In the genomic region with DNA sequence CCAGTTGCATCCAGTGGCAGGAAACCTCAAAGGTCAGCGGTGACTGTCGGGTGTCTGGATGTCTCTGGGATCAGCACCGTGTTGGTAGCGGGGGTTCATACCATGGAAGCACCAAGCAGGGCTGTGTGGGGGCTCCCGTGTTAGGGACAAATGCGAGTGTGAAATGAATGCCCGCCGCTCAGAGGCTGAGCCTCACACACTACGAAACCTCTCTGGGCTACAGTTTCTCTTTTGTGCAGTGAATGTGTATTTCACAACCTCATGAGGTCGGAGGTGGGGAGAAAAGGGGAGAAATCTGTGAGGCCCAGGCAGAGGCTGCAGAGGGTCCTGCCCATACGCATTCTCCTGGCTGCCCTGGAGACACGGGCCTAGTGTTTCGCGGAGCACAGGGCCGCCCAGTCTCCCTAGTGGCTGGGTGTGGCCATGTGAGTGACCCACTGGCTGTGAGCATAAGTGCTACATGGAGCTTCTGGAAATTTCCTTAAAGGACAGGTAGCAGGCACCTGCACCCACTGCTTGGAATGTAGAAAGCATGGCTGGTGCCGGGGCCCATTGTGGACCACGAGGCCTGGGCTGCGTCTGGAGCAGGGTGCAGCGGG, we compare ENCODE assay signal across 17 cellular contexts.
DNase-seq lines count a peak whose midpoint lies in the region; ATAC-seq, FAIRE-seq and TF ChIP-seq lines count a peak whose summit lies in the region.
"Had no signal": no experiment of that assay in that cellular context is flagged by ENCODE, and none has a peak within 500 bp of the region (broad histone marks: within the 10 kb centered on the region; RNA-seq: fewer than 3 reads in every experiment).

No MANE protein-coding gene starts in this region.

- peak; percentile 18 for FAIRE-seq in bronchial epithelial cell (lab: Jason Lieb, UNC)

- H3K9ac ChIP-seq in mesenchymal stem cell (ENCODE audit: low read length) = peak overlapping the region; percentile 56

- H3K18ac ChIP-seq in mesenchymal stem cell (ENCODE audit: low read depth in 1 of 2, low read length in 2 of 2) = no peak overlapping the region

- no peaks in the 10 kb centered on the region for H3K9me3 ChIP-seq in mesenchymal stem cell (ENCODE audit: control insufficient read depth, low read length)
- no peaks in the 10 kb centered on the region for H3K9me3 ChIP-seq in suprapubic skin
- H3K9me3 ChIP-seq: esophagus muscularis mucosa, right lobe of liver had no signal

- H3K27me3 ChIP-seq in bronchial epithelial cell (ENCODE audit: control insufficient read depth, insufficient read depth, low read length) (no peaks in the 10 kb centered on the region), mesenchymal stem cell (ENCODE audit: control insufficient read depth in 1 of 2, insufficient read depth in 1 of 2, low read length in 2 of 2) (peaks cover 17 to 62% of the 10 kb centered on the region in 2 experiments), suprapubic skin (no peaks in the 10 kb centered on the region)
- H3K27me3 ChIP-seq: right lobe of liver had no signal

- H3K4ac ChIP-seq in mesenchymal stem cell (ENCODE audit: low read depth in 1 of 2, low read length in 2 of 2) = no peak overlapping the region

- no peaks in the 10 kb centered on the region for H3K4me1 Mint-ChIP-seq in activated CD8-positive, alpha-beta memory T cell treated with anti-CD3 and anti-CD28 coated beads, Interleukin-2, amount 10 ng/mL, durations not matched to agents 7 days and 5 days
- H3K4me1 Mint-ChIP-seq: naive thymus-derived CD8-positive, alpha-beta T cell; stimulated activated effector memory CD8-positive, alpha-beta T cell treated with anti-CD3 and anti-CD28 coated beads, Interleukin-12 subunit alpha, Interleukin-12 subunit beta, amount 100 ng/mL, for 72 hours had no signal

- no peak for ATAC-seq in activated CD8-positive, alpha-beta memory T cell treated with anti-CD3 and anti-CD28 coated beads, Interleukin-2, amount 10 ng/mL, durations not matched to agents 7 days and 5 days
- ATAC-seq in esophagus mucosa (no peak), HG03521 (IDR thresholded peaks at IDR 0.05; ENCODE audit: unreplicated experiment) (no peak)
- ATAC-seq: naive thymus-derived CD8-positive, alpha-beta T cell; stimulated activated effector memory CD8-positive, alpha-beta T cell treated with anti-CD3 and anti-CD28 coated beads, Interleukin-12 subunit alpha, Interleukin-12 subunit beta, amount 100 ng/mL, for 72 hours had no signal

- H3K4me1 ChIP-seq in mesenchymal stem cell (ENCODE audit: control insufficient read depth, insufficient read depth, low read depth, low read length) (peaks cover 8% of the 10 kb centered on the region), suprapubic skin (peaks cover 41% of the 10 kb centered on the region)

- H3K79me1 ChIP-seq in mesenchymal stem cell (replicated peaks; ENCODE audit: low read length, poor library complexity, severe bottlenecking) = no peaks in the 10 kb centered on the region

- H3K27ac Mint-ChIP-seq in activated CD8-positive, alpha-beta memory T cell treated with anti-CD3 and anti-CD28 coated beads, Interleukin-2, amount 10 ng/mL, durations not matched to agents 7 days and 5 days = no peak overlapping the region
- H3K27ac Mint-ChIP-seq: activated T-helper 1 cell treated with anti-CD3 and anti-CD28 coated beads, Interleukin-12 subunit alpha, Interleukin-12 subunit beta, Interleukin-2, Interleukin-4 antibody, amounts not matched to agents 30 ng/mL and 10 ng/mL and 1 ng/mL, durations not matched to agents 14 hours and 24 hours and 36 hours; naive thymus-derived CD8-positive, alpha-beta T cell; stimulated activated effector memory CD8-positive, alpha-beta T cell treated with anti-CD3 and anti-CD28 coated beads, Interleukin-12 subunit alpha, Interleukin-12 subunit beta, amount 100 ng/mL, for 72 hours had no signal

- no peak overlapping the region for H3K4me2 ChIP-seq in mesenchymal stem cell (ENCODE audit: low read length, poor library complexity, severe bottlenecking)

- H3K4me3 ChIP-seq in bronchial epithelial cell (ENCODE audit: low read depth, low read length) (no peak overlapping the region), mesenchymal stem cell (ENCODE audit: insufficient read depth in 1 of 2, low read depth in 1 of 2, low read length in 2 of 2) (peak overlapping the region in 1 of 2 experiments; percentile 30), suprapubic skin (no peak overlapping the region)
- H3K4me3 ChIP-seq: esophagus muscularis mucosa, right lobe of liver had no signal

- no peak overlapping the region for H4K8ac ChIP-seq in mesenchymal stem cell (ENCODE audit: low read length)

- H3K27me3 Mint-ChIP-seq in activated CD8-positive, alpha-beta memory T cell treated with anti-CD3 and anti-CD28 coated beads, Interleukin-2, amount 10 ng/mL, durations not matched to agents 7 days and 5 days = no peaks in the 10 kb centered on the region

- CTCF ChIA-PET in activated CD8-positive, alpha-beta memory T cell treated with anti-CD3 and anti-CD28 coated beads, Interleukin-2, amount 10 ng/mL, durations not matched to agents 7 days and 5 days (lab: Charles Lee) = no interaction called here

- H2BK120ac ChIP-seq in mesenchymal stem cell (ENCODE audit: low read depth, low read length) = no peak overlapping the region

- H3K14ac ChIP-seq in mesenchymal stem cell (ENCODE audit: low read length in 2 of 2) = peak overlapping the region in 1 of 2 experiments; percentile 19

- H3K23ac ChIP-seq in mesenchymal stem cell (ENCODE audit: low read length in 2 of 2) = no peak overlapping the region

- no peak overlapping the region for H2BK5ac ChIP-seq in mesenchymal stem cell (ENCODE audit: low read depth, low read length, poor library complexity, severe bottlenecking)

- no peak overlapping the region for H2AFZ ChIP-seq in mesenchymal stem cell (ENCODE audit: low read depth, low read length)

- H2BK15ac ChIP-seq in mesenchymal stem cell (ENCODE audit: low read depth, poor library complexity, severe bottlenecking) = no peak overlapping the region

- H3K4me3 Mint-ChIP-seq in activated CD8-positive, alpha-beta memory T cell treated with anti-CD3 and anti-CD28 coated beads, Interleukin-2, amount 10 ng/mL, durations not matched to agents 7 days and 5 days = no peak overlapping the region
- H3K4me3 Mint-ChIP-seq: activated T-helper 1 cell treated with anti-CD3 and anti-CD28 coated beads, Interleukin-12 subunit alpha, Interleukin-12 subunit beta, Interleukin-2, Interleukin-4 antibody, amounts not matched to agents 30 ng/mL and 10 ng/mL and 1 ng/mL, durations not matched to agents 14 hours and 24 hours and 36 hours; naive thymus-derived CD8-positive, alpha-beta T cell; stimulated activated effector memory CD8-positive, alpha-beta T cell treated with anti-CD3 and anti-CD28 coated beads, Interleukin-12 subunit alpha, Interleukin-12 subunit beta, amount 100 ng/mL, for 72 hours had no signal

- TF ChIP-seq POLR2A in suprapubic skin (IDR thresholded peaks at IDR 0.05) = no peak

- H3K36me3 ChIP-seq in bronchial epithelial cell (ENCODE audit: control insufficient read depth, insufficient read depth, low read length) (no peaks in the 10 kb centered on the region), mesenchymal stem cell (ENCODE audit: control insufficient read depth in 1 of 2, insufficient read depth in 2 of 2, low read depth in 1 of 2, low read length in 2 of 2) (no peaks in the 10 kb centered on the region), suprapubic skin (no peaks in the 10 kb centered on the region)
- H3K36me3 ChIP-seq: esophagus muscularis mucosa, right lobe of liver had no signal

- no peak overlapping the region for H2BK12ac ChIP-seq in mesenchymal stem cell (ENCODE audit: low read length in 2 of 2)

- DNase-seq in NOMO-1 (lab: John Stamatoyannopoulos, UW; ENCODE audit: unreplicated experiment in 2 of 2) = peak; percentile 21 to 30
- no peak for DNase-seq in bronchial epithelial cell (ENCODE audit: low read depth)
- no peak for DNase-seq in mesenchymal stem cell
- DNase-seq in suprapubic skin (ENCODE audit: low spot score in 2 of 2) = peak in 1 of 2 donors; percentile 80
- DNase-seq in activated CD8-positive, alpha-beta memory T cell treated with anti-CD3 and anti-CD28 coated beads, Interleukin-2, amount 10 ng/mL, durations not matched to agents 7 days and 5 days = no peak
- DNase-seq: activated CD4-positive, alpha-beta T cell treated with anti-CD3 and anti-CD28 coated beads, Interleukin-2, amount 50 U/mL, for 1 hour; naive thymus-derived CD8-positive, alpha-beta T cell; NCI-H2107; SHP77 treated with DMSO at 0.1 percent for 48 hours; T1000 had no signal

- H3K36me3 Mint-ChIP-seq in activated CD8-positive, alpha-beta memory T cell treated with anti-CD3 and anti-CD28 coated beads, Interleukin-2, amount 10 ng/mL, durations not matched to agents 7 days and 5 days = no peaks in the 10 kb centered on the region
- H3K36me3 Mint-ChIP-seq: naive thymus-derived CD8-positive, alpha-beta T cell; stimulated activated effector memory CD8-positive, alpha-beta T cell treated with anti-CD3 and anti-CD28 coated beads, Interleukin-12 subunit alpha, Interleukin-12 subunit beta, amount 100 ng/mL, for 72 hours had no signal

- H4K91ac ChIP-seq in mesenchymal stem cell (ENCODE audit: low read length) = no peak overlapping the region

- TF ChIP-seq CTCF in bronchial epithelial cell (IDR thresholded peaks at IDR 0.05; ENCODE audit: insufficient read depth, low read length, severe bottlenecking) (no peak), suprapubic skin (IDR thresholded peaks at IDR 0.05) (no peak)

- no peak overlapping the region for H2AK5ac ChIP-seq in mesenchymal stem cell (ENCODE audit: low read length, severe bottlenecking)

- TF ChIP-seq EP300 in suprapubic skin (IDR thresholded peaks at IDR 0.05) = no peak

- H3K27ac ChIP-seq in mesenchymal stem cell (ENCODE audit: low read length, poor library complexity, severe bottlenecking) (no peak overlapping the region), suprapubic skin (peak overlapping the region; percentile 30)
- H3K27ac ChIP-seq: C4-2B had no signal

- WGBS in mesenchymal stem cell = 90% methylated on average over 19 of the region's 19 CpGs
- WGBS in suprapubic skin = 80% methylated on average over 11 of the region's 19 CpGs

- no peaks in the 10 kb centered on the region for H3K9me3 Mint-ChIP-seq in activated CD8-positive, alpha-beta memory T cell treated with anti-CD3 and anti-CD28 coated beads, Interleukin-2, amount 10 ng/mL, durations not matched to agents 7 days and 5 days (ENCODE audit: low read depth)
- H3K9me3 Mint-ChIP-seq: activated T-helper 1 cell treated with anti-CD3 and anti-CD28 coated beads, Interleukin-12 subunit alpha, Interleukin-12 subunit beta, Interleukin-2, Interleukin-4 antibody, amounts not matched to agents 30 ng/mL and 10 ng/mL and 1 ng/mL, durations not matched to agents 14 hours and 24 hours and 36 hours; naive thymus-derived CD8-positive, alpha-beta T cell; stimulated activated effector memory CD8-positive, alpha-beta T cell treated with anti-CD3 and anti-CD28 coated beads, Interleukin-12 subunit alpha, Interleukin-12 subunit beta, amount 100 ng/mL, for 72 hours had no signal

Comparison
In these comparisons a context has a peak if more than half of its experiments do, and no peak if none do; other contexts are left out.
1. DNase-seq: peak in NOMO-1 (2 of 2); none in bronchial epithelial cell (single experiment), mesenchymal stem cell (single experiment) and activated CD8-positive, alpha-beta memory T cell treated with anti-CD3 and anti-CD28 coated beads, Interleukin-2, amount 10 ng/mL, durations not matched to agents 7 days and 5 days (single experiment).